ENCODE assay signal across 1 cellular context in genomic region chr1:172146149-172146850, GRCh38.
TF ChIP-seq lines count a peak whose summit lies in the region.

No MANE protein-coding gene starts in this region.

TF ChIP-seq in GM23338, 12 proteins besides CTCF, POLR2A, EP300 and RAD21 (continued from another document):
- no peak for TF ChIP-seq REST (IDR thresholded peaks at IDR 0.05; ENCODE audit: unreplicated experiment)
- no peak for TF ChIP-seq CREB1 (CRISPR knock-in tag; IDR thresholded peaks at IDR 0.05; ENCODE audit: low read depth)
- no peak for TF ChIP-seq ZNF114 (CRISPR knock-in tag; IDR thresholded peaks at IDR 0.05)
- no peak for TF ChIP-seq NANOG (IDR thresholded peaks at IDR 0.05; ENCODE audit: borderline replicate concordance)
